16 cellular contexts compared by ENCODE assay signal in the genomic region with DNA sequence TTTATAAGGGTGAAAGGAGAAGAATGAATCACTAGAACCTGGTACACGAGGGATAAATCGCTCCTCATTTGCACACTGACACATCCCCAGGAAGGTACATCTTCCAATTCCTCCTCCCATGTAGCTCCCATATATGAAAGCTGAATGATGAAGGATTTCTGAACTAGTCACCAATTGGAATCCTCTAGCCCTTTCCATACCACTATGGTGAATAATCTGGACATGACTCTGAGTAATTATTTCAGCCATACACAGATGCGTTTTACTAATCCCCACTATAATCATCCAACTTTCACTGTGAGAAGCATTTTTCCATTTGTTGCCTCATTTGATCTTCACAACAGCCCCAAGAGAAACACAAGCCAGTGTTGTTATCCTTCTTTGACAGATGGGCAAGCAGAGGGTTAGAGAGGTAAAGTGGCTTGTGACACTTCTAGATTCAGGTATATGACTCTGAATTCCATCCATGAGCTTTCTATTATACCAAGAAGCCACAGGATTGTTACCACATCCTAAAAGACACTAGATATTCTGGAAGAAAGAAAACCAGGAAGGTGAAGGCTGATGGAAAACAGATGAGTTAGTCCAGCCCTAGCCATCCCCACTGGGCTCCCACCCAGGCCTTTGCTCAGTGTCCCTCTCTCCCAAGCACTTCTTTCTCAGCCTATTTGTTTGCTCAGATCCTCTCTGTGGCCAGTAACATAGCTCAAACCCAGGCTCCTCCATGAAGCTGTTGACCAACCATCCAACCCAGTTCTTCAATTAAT. TPM values are rescaled to one million over a fixed set of nuclear protein-coding genes. Genes with fewer than 3 reads are reported as not detected.
DNase-seq lines count a peak whose midpoint lies in the region; ATAC-seq and TF ChIP-seq lines count a peak whose summit lies in the region.
"Had no signal": no experiment of that assay in that cellular context is flagged by ENCODE, and none has a peak within 500 bp of the region (broad histone marks: within the 10 kb centered on the region; RNA-seq: fewer than 3 reads in every experiment).

No MANE protein-coding gene starts in this region.

- 88 to 91% (median 89%) methylated on average over 3 of the region's 3 CpGs for WGBS in stomach, 5 donors

- intact Hi-C loops in stomach (cut with DNase I; ENCODE audit: low total_unique reads) = no loop called here

- H3K27me3 ChIP-seq in stomach = no peaks in the 10 kb centered on the region

- H3K9me3 ChIP-seq in stomach = no peaks in the 10 kb centered on the region

- ATAC-seq in esophagus mucosa (peak; percentile 39), GM19324 (IDR thresholded peaks at IDR 0.05; ENCODE audit: low FRiP score, unreplicated experiment) (no peak), HG03571 (IDR thresholded peaks at IDR 0.05; ENCODE audit: unreplicated experiment) (no peak)
- ATAC-seq: activated CD8-positive, alpha-beta T cell treated with anti-CD3 and anti-CD28 coated beads for 36 hours; stimulated activated naive CD8-positive, alpha-beta T cell treated with anti-CD3 and anti-CD28 coated beads, Interleukin-15, Interleukin-2, amounts not matched to agents 100 U/mL and 50 U/mL, for 24 hours had no signal

- H3K27ac ChIP-seq in stomach = no peak overlapping the region
- H3K27ac ChIP-seq: SK-N-MC had no signal

- peaks cover 0 to 10% (median 9%) of the 10 kb centered on the region in 4 donors for H3K4me1 ChIP-seq in stomach

- no peak for TF ChIP-seq POLR2A in stomach (IDR thresholded peaks at IDR 0.05)

- TF ChIP-seq CTCF in stomach (IDR thresholded peaks at IDR 0.05) = no peak

- H3K36me3 ChIP-seq in stomach = no peaks in the 10 kb centered on the region

- DNase-seq in GM04504 (ENCODE audit: low read depth) (peak; percentile 80), RPMI7951 (ENCODE audit: low read depth) (peak; percentile 51), skeletal muscle cell (ENCODE audit: low read depth) (peak; percentile 72), HUDEP-2 (lab: John Stamatoyannopoulos, UW; ENCODE audit: unreplicated experiment in 76 of 76) (no peak), stomach (no peak)
- DNase-seq: activated CD8-positive, alpha-beta T cell treated with anti-CD3 and anti-CD28 coated beads for 36 hours; effector memory CD4-positive, alpha-beta T cell; islet precursor cell; NCI-H187; NCI-H446 treated with DMSO at 0.1 percent for 48 hours; small intestine; stimulated activated naive CD8-positive, alpha-beta T cell treated with anti-CD3 and anti-CD28 coated beads, Interleukin-15, Interleukin-2, amounts not matched to agents 100 U/mL and 50 U/mL, for 24 hours had no signal

- no peak for TF ChIP-seq EP300 in stomach (IDR thresholded peaks at IDR 0.05)

- H3K4me3 ChIP-seq in skeletal muscle cell (ENCODE audit: low read depth, low read length) (no peak overlapping the region), stomach (no peak overlapping the region)
- H3K4me3 ChIP-seq: SK-N-MC had no signal

RNA-seq across cellular contexts. Expression of gene BCL6, which starts 22.2 kb away (rescaled TPM):
- 5.8 and 10.1 TPM in 2 replicates for total RNA-seq in RPMI7951 (2014; rRNA removed; shearing (Covaris generic))
- total RNA-seq in esophagus mucosa = 40.1 TPM
- total RNA-seq in stomach = 100 to 1,000 TPM in 1 of 5 donors, 10 to 100 TPM in 4; 11.6 to 112 (median 39.7) TPM
- 10 to 100 TPM; 11.1 to 36.1 (median 23.4) TPM for polyA plus RNA-seq in stomach

Comparison
In these comparisons a context has a peak if more than half of its experiments do, and no peak if none do; other contexts are left out.
1. DNase-seq: peak in GM04504 (single experiment), RPMI7951 (single experiment) and skeletal muscle cell (single experiment); none in HUDEP-2 (0 of 76) and stomach (single experiment).